Comparison of ENCODE assay signal across 9 cellular contexts in the genomic region with DNA sequence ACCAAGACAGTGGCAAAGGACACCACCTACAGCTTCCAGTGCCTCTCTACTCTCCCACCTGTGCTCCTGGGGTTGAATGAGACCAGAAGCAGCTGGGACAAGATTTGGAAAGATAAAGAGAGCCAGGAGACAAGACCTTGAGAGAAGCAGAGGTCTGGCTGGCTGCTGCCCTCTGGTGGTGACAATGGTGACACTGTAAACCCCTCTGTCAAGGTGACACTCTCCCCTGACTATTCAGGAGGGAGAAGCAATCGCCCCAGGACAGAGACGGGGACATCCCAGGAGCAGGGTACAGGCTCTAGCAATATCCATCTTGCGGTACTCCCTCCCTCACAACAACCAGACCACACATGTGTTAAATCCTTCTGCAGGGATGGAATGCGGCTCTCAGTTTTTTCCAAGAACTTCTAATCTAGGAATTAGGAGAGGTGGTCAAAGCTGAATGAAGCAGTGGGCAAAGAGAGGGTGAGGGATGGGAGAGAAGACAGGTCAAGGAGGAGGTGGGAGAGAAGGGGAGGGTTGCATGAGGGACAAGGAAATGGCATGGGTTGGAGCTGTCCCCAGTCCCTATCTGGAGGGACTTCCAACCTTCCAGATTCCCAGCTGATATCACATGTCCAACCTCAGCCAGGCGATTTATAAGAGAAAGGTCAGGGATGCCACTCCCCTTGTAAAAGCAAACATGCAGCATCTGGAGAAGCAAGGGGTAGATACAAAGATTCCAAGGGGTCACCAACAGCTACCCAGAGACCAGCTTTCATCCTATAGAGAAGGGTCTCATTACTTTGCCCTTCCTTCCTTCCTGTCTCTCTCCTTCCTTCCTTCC. TPM values are rescaled to one million over a fixed set of nuclear protein-coding genes. Genes with fewer than 3 reads are reported as not detected.
DNase-seq lines count a peak whose midpoint lies in the region; ATAC-seq and TF ChIP-seq lines count a peak whose summit lies in the region.
"Had no signal": no experiment of that assay in that cellular context is flagged by ENCODE, and none has a peak within 500 bp of the region (broad histone marks: within the 10 kb centered on the region; RNA-seq: fewer than 3 reads in every experiment).

No MANE protein-coding gene starts in this region.

- no peak overlapping the region for H3K4me2 ChIP-seq in GM23248 (ENCODE audit: unreplicated experiment)

- no peak overlapping the region for H3K27ac Mint-ChIP-seq in activated CD4-positive, alpha-beta T cell treated with anti-CD3 and anti-CD28 coated beads for 36 hours
- no peak overlapping the region for H3K27ac Mint-ChIP-seq in chondrocyte (ENCODE audit: unreplicated experiment)
- H3K27ac Mint-ChIP-seq: stimulated activated naive CD8-positive, alpha-beta T cell treated with anti-CD3 and anti-CD28 coated beads, Interleukin-15, Interleukin-2, amounts not matched to agents 100 ng/mL and 50 ng/mL, for 24 hours had no signal

- ATAC-seq in activated CD4-positive, alpha-beta T cell treated with anti-CD3 and anti-CD28 coated beads for 36 hours, result peak; percentile 45
- peak; percentile 56 to 69 (median 62) for ATAC-seq in right lobe of liver
- ATAC-seq in GM21528 (IDR thresholded peaks at IDR 0.05; ENCODE audit: low FRiP score, unreplicated experiment), result no peak

- CTCF ChIA-PET in activated CD4-positive, alpha-beta T cell treated with anti-CD3 and anti-CD28 coated beads for 36 hours (lab: Charles Lee), result interaction anchor here (0.5 to 7.0 kb wide), 26 partner anchors 9 to 987 kb away, joined by 3 to 61 read pairs (median 4); partner anchors contain the start of genes ABI3 and GNGT2

- in situ Hi-C loops in GM23248 (cut with MboI), result no loop called here

- TF ChIP-seq CTCF in AG09319 (IDR thresholded peaks at IDR 0.05; ENCODE audit: low read depth, low read length) (peak; percentile 84), chondrocyte (IDR thresholded peaks at IDR 0.05) (peak; percentile 88), right lobe of liver (IDR thresholded peaks at IDR 0.05) (peak; percentile 69 to 94 (median 81))

- H3K9me3 ChIP-seq in GM23248 (ENCODE audit: low read depth), result no peaks in the 10 kb centered on the region
- H3K9me3 ChIP-seq in right lobe of liver, result no peaks in the 10 kb centered on the region

- H3K27ac ChIP-seq in GM23248 (no peak overlapping the region), right lobe of liver (no peak overlapping the region)

- H3K9me2 ChIP-seq in GM23248 (ENCODE audit: insufficient read depth), result no peaks in the 10 kb centered on the region

- H3K4me3 ChIP-seq in GM23248 (no peak overlapping the region), right lobe of liver (no peak overlapping the region)

- H3K27me3 ChIP-seq in GM23248 (replicated peaks; ENCODE audit: insufficient read depth) (peaks cover 56% of the 10 kb centered on the region), right lobe of liver (no peaks in the 10 kb centered on the region)

- H3K4me1 Mint-ChIP-seq in activated CD4-positive, alpha-beta T cell treated with anti-CD3 and anti-CD28 coated beads for 36 hours, result peaks cover 21% of the 10 kb centered on the region
- H3K4me1 Mint-ChIP-seq in chondrocyte (ENCODE audit: low read depth), result peaks cover 19% of the 10 kb centered on the region

- H3K36me3 ChIP-seq in GM23248 (ENCODE audit: low read depth) (no peaks in the 10 kb centered on the region), right lobe of liver (no peaks in the 10 kb centered on the region)

- intact Hi-C loops in activated CD4-positive, alpha-beta T cell treated with anti-CD3 and anti-CD28 coated beads for 36 hours (cut with DNase I, micrococcal nuclease), result loop anchor here (1.0 to 5.0 kb wide), 4 partner anchors 17 to 65 kb away; partner anchors contain the start of genes ABI3 (in 1 of the 2) and GNGT2 (in 1 of the 2)
- intact Hi-C loops in right lobe of liver (cut with DNase I), result loop anchor here in 1 of 2 donors (5.0 kb wide), 1 partner anchor 45 kb away; no protein-coding TSS in a partner anchor

- peaks cover 7% of the 10 kb centered on the region for H3K36me3 Mint-ChIP-seq in activated CD4-positive, alpha-beta T cell treated with anti-CD3 and anti-CD28 coated beads for 36 hours (ENCODE audit: low read depth)
- H3K36me3 Mint-ChIP-seq in chondrocyte (ENCODE audit: low read depth), result no peaks in the 10 kb centered on the region

- H3K9me3 Mint-ChIP-seq in activated CD4-positive, alpha-beta T cell treated with anti-CD3 and anti-CD28 coated beads for 36 hours (ENCODE audit: low read depth), result no peaks in the 10 kb centered on the region
- H3K9me3 Mint-ChIP-seq in chondrocyte (ENCODE audit: low read depth), result no peaks in the 10 kb centered on the region
- H3K9me3 Mint-ChIP-seq: stimulated activated naive CD8-positive, alpha-beta T cell treated with anti-CD3 and anti-CD28 coated beads, Interleukin-15, Interleukin-2, amounts not matched to agents 100 ng/mL and 50 ng/mL, for 24 hours had no signal

- POLR2A ChIA-PET in activated CD4-positive, alpha-beta T cell treated with anti-CD3 and anti-CD28 coated beads for 36 hours (lab: Charles Lee), result interaction anchor here (0.5 kb wide), 1 partner anchor 12 kb away, joined by 3 read pairs; no protein-coding TSS in a partner anchor

- H3K4me3 Mint-ChIP-seq in activated CD4-positive, alpha-beta T cell treated with anti-CD3 and anti-CD28 coated beads for 36 hours, result no peak overlapping the region
- no peak overlapping the region for H3K4me3 Mint-ChIP-seq in chondrocyte (ENCODE audit: unreplicated experiment)
- H3K4me3 Mint-ChIP-seq: stimulated activated naive CD8-positive, alpha-beta T cell treated with anti-CD3 and anti-CD28 coated beads, Interleukin-15, Interleukin-2, amounts not matched to agents 100 ng/mL and 50 ng/mL, for 24 hours had no signal

- no peaks in the 10 kb centered on the region for H3K79me2 ChIP-seq in GM23248 (ENCODE audit: insufficient read depth)

- no peaks in the 10 kb centered on the region for H4K20me1 ChIP-seq in GM23248 (ENCODE audit: insufficient read depth)

- no peaks in the 10 kb centered on the region for H3F3A ChIP-seq in GM23248 (ENCODE audit: insufficient read depth)

- 14% methylated on average over 5 of the region's 5 CpGs for WGBS in GM23248 (ENCODE audit: low coverage in 1 of 2, low lambda C conversion rate in 2 of 2, missing lambda C conversion rate in 2 of 2), 2 experiments
- WGBS in right lobe of liver (ENCODE audit: insufficient coverage, low coverage, low lambda C conversion rate, missing lambda C conversion rate), result 13% methylated on average over 4 of the region's 5 CpGs

- H3K9ac ChIP-seq in GM23248, result no peak overlapping the region

- H3K4me1 ChIP-seq in GM23248 (ENCODE audit: insufficient read depth) (no peaks in the 10 kb centered on the region), right lobe of liver (peaks cover 0 to 14% (median 0%) of the 10 kb centered on the region in 4 donors)

- DNase-seq in AG09319 (ENCODE audit: extremely low read depth, low read depth) (peak; percentile 27), GM23248 (peak; percentile 66), NCI-H345 treated with DMSO at 0.1 percent for 48 hours (lab: John Stamatoyannopoulos, UW; ENCODE audit: unreplicated experiment) (peak; percentile 21), chondrocyte (ENCODE audit: low spot score) (no peak), right lobe of liver (peak; percentile 70 to 74 (median 72))
- peak; percentile 89 for DNase-seq in activated CD4-positive, alpha-beta T cell treated with anti-CD3 and anti-CD28 coated beads for 36 hours
- peak; percentile 56 to 76 (median 63) for DNase-seq in stimulated activated CD4-positive, alpha-beta T cell treated with anti-CD3 and anti-CD28 coated beads, TNF-alpha, amount 100 ng/mL, for 24 hours (ENCODE audit: low read depth in 3 of 3)

- no peak overlapping the region for H2AFZ ChIP-seq in GM23248

- peaks cover 25% of the 10 kb centered on the region for H3K27me3 Mint-ChIP-seq in activated CD4-positive, alpha-beta T cell treated with anti-CD3 and anti-CD28 coated beads for 36 hours
- H3K27me3 Mint-ChIP-seq in chondrocyte (ENCODE audit: low read depth), result peaks cover 41% of the 10 kb centered on the region

- TF ChIP-seq POLR2A in right lobe of liver (IDR thresholded peaks at IDR 0.05), result no peak

RNA-seq across cellular contexts. Expression of gene PHOSPHO1, which starts 2.9 kb away (rescaled TPM):
- total RNA-seq in GM23248 (2014; rRNA removed; shearing (Covaris generic)), result not detected in 2 replicates
- not detected in 2 replicates for polyA plus RNA-seq in GM23248 (2016; fragmentation: Nextera tagmentation; extraction: Ambion mirVana)
- not detected for total RNA-seq in activated CD4-positive, alpha-beta T cell treated with anti-CD3 and anti-CD28 coated beads for 36 hours
- total RNA-seq in chondrocyte (0.36 TPM in 1 of 3 replicates, not detected in the others), right lobe of liver (under 1 TPM in 4 of 6 experiments, not detected in 2; 0.16 to 0.71 (median 0.41) TPM)

RNA-seq across cellular contexts. Expression of gene ABI3, which starts 17.1 kb away (rescaled TPM):
- not detected in 2 replicates for total RNA-seq in GM23248 (2014; rRNA removed; shearing (Covaris generic))
- polyA plus RNA-seq in GM23248 (2016; fragmentation: Nextera tagmentation; extraction: Ambion mirVana), result 0.37 TPM in 1 of 2 replicates, not detected in the other
- total RNA-seq in activated CD4-positive, alpha-beta T cell treated with anti-CD3 and anti-CD28 coated beads for 36 hours, result 10 to 100 TPM; 27.8 to 31.1 TPM
- total RNA-seq in chondrocyte (not detected in 3 replicates), right lobe of liver (1 to 10 TPM; 3.0 to 9.7 (median 3.8) TPM)

RNA-seq across cellular contexts. Expression of gene GNGT2, which starts 17.3 kb away (rescaled TPM):
- total RNA-seq in GM23248 (2014; rRNA removed; shearing (Covaris generic)), result not detected in 2 replicates
- polyA plus RNA-seq in GM23248 (2016; fragmentation: Nextera tagmentation; extraction: Ambion mirVana), result not detected in 2 replicates
- 10 to 100 TPM; 27.3 to 27.7 TPM for total RNA-seq in activated CD4-positive, alpha-beta T cell treated with anti-CD3 and anti-CD28 coated beads for 36 hours
- not detected in 3 replicates for total RNA-seq in chondrocyte
- 1 to 10 TPM in 4 of 6 experiments, under 1 TPM in 2; 0.61 to 1.6 (median 1.2) TPM for total RNA-seq in right lobe of liver

Comparison
In these comparisons a context has a peak if more than half of its experiments do, and no peak if none do; other contexts are left out.
1. RNA of gene GNGT2, which starts 17.3 kb away (total RNA-seq): 27.3 to 27.7 TPM in activated CD4-positive, alpha-beta T cell treated with anti-CD3 and anti-CD28 coated beads for 36 hours; 0.61 to 1.6 TPM in right lobe of liver, not detected in GM23248 and not detected in chondrocyte; every median in the first group is over 10 times any median in the second.
2. Peak in every context shown above with its lines, with median percentiles within 50 percentile points of each other: CTCF ChIP-seq.